In the genomic region with DNA sequence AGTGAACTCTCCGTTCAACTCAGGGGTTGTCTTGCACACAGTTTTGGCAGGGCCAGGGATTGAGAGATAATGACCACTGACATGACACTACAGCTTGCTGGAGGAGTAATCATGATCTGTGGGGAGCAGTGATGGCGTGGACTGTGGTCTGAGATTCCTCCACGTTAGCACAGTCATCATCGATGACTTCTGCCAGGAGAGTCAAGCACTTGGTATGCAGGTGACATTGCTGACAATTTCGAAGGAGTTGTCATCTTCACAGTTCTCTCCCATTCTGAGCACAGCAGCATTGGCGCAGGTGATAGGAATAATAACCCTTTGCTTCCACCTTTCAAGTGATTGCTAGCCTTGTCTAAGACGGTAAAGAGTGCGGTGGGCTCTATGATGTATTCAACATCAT, we compare ENCODE assay signal across 30 cellular contexts.
DNase-seq lines count a peak whose midpoint lies in the region; ATAC-seq, FAIRE-seq and TF ChIP-seq lines count a peak whose summit lies in the region.
"Had no signal": no experiment of that assay in that cellular context is flagged by ENCODE, and none has a peak within 500 bp of the region (broad histone marks: within the 10 kb centered on the region; RNA-seq: fewer than 3 reads in every experiment).

No MANE protein-coding gene starts in this region.

- peaks cover 91% of the 10 kb centered on the region for H3K27me3 ChIP-seq in PC-3 (ENCODE audit: low read length)
- H3K27me3 ChIP-seq: BLaER1 treated with 17β-estradiol and CSF1 and Interleukin-3, amounts not matched to agents 10 nM and 100 nM had no signal

- H3K4me3 ChIP-seq in PC-3 (ENCODE audit: low read length), result no peak overlapping the region
- H3K4me3 ChIP-seq: A549; BLaER1 treated with 17β-estradiol and CSF1 and Interleukin-3, amounts not matched to agents 10 nM and 100 nM; GM23338; HAP-1; SJSA1 had no signal

- no peak overlapping the region for H2AFZ ChIP-seq in PC-3 (ENCODE audit: low read length)
- H2AFZ ChIP-seq: GM23338 had no signal

- H3K4me3 Mint-ChIP-seq in memory B cell, result peak overlapping the region; percentile 41
- H3K4me3 Mint-ChIP-seq: GM23338, HFFc6, T-cell had no signal

- CTCF ChIA-PET in PC-3 (lab: Charles Lee), result no interaction called here

- no peak for TF ChIP-seq CTCF in PC-3 (conservative IDR thresholded peaks at IDR 0.05; ENCODE audit: low read depth, low read length)

- no peak overlapping the region for H3K27ac ChIP-seq in PC-3 (ENCODE audit: low read length)
- H3K27ac ChIP-seq: A549; BLaER1 treated with 17β-estradiol and CSF1 and Interleukin-3, amounts not matched to agents 10 nM and 100 nM; SJSA1 had no signal

- POLR2A ChIA-PET in PC-3 (lab: Charles Lee; ENCODE audit: unreplicated experiment), result no interaction called here

- H3F3A ChIP-seq in PC-3 (ENCODE audit: low read length, unreplicated experiment), result no peaks in the 10 kb centered on the region

- no peaks in the 10 kb centered on the region for H3K79me2 ChIP-seq in PC-3 (ENCODE audit: low read length)

- peaks cover 11% of the 10 kb centered on the region for H3K4me1 Mint-ChIP-seq in memory B cell
- H3K4me1 Mint-ChIP-seq: GM23338 had no signal

- peaks cover 12% of the 10 kb centered on the region for H3K36me3 Mint-ChIP-seq in memory B cell
- H3K36me3 Mint-ChIP-seq: CD4-positive, alpha-beta memory T cell had no signal

- H3K4me2 ChIP-seq in PC-3 (ENCODE audit: low read length), result no peak overlapping the region
- H3K4me2 ChIP-seq: A549, GM23338 had no signal

- no peaks in the 10 kb centered on the region for H3K27me3 Mint-ChIP-seq in memory B cell
- H3K27me3 Mint-ChIP-seq: CD4-positive, alpha-beta memory T cell had no signal

- no peak for TF ChIP-seq POLR2A in GM12892 (IDR thresholded peaks at IDR 0.05; ENCODE audit: low read depth, low read length)

- ATAC-seq in GM21717 (IDR thresholded peaks at IDR 0.05; ENCODE audit: unreplicated experiment), result peak; percentile 3
- no peak for ATAC-seq in PC-3
- ATAC-seq in memory B cell (ENCODE audit: low read depth), result no peak
- ATAC-seq: A549, GM23338, T-cell had no signal

- no TSS peak for BruUV-seq in PC-3 (replicated peaks; lab: Mats Ljungman, UMichigan)

- FAIRE-seq in GM12892 (lab: Jason Lieb, UNC), result peak; percentile 70
- FAIRE-seq in HTR-8/SVneo (lab: Jason Lieb, UNC), result no peak
- FAIRE-seq: A549 had no signal

- intact Hi-C loops in PC-3 (cut with micrococcal nuclease), result no loop called here

- H3K9me2 ChIP-seq in PC-3 (replicated peaks; ENCODE audit: low read length), result no peaks in the 10 kb centered on the region

- H3K27ac Mint-ChIP-seq in memory B cell, result peak overlapping the region; percentile 55
- H3K27ac Mint-ChIP-seq: GM23338, HFFc6, T-cell had no signal

- H3K9me3 ChIP-seq in PC-3 (ENCODE audit: low read length), result no peaks in the 10 kb centered on the region
- H3K9me3 ChIP-seq: A549; BLaER1 treated with 17β-estradiol and CSF1 and Interleukin-3, amounts not matched to agents 10 nM and 100 nM; HAP-1; SJSA1 had no signal

- H3K9ac ChIP-seq in PC-3 (ENCODE audit: low read length), result no peak overlapping the region
- H3K9ac ChIP-seq: BLaER1 treated with 17β-estradiol and CSF1 and Interleukin-3, amounts not matched to agents 10 nM and 100 nM had no signal

- no peaks in the 10 kb centered on the region for H4K20me1 ChIP-seq in PC-3 (ENCODE audit: low read length)
- H4K20me1 ChIP-seq: BLaER1 treated with 17β-estradiol and CSF1 and Interleukin-3, amounts not matched to agents 10 nM and 100 nM had no signal

- H3K9me3 Mint-ChIP-seq in memory B cell, result peaks cover 3% of the 10 kb centered on the region
- H3K9me3 Mint-ChIP-seq: GM23338, HFFc6 had no signal

- DNase-seq in GM12892 (ENCODE audit: insufficient read length) (no peak), PC-3 (peak; percentile 9), memory B cell (ENCODE audit: low spot score in 2 of 2) (no peak), C1 segment of cervical spinal cord (lab: John Stamatoyannopoulos, UW) (no peak), germinal center (ENCODE audit: low spot score) (no peak), mucosa of gallbladder (ENCODE audit: low spot score) (no peak), HTR-8/SVneo (ENCODE audit: insufficient read length, low spot score) (no peak)
- DNase-seq: AML-193; CD4-positive, alpha-beta memory T cell; COR-L47; DMS53; HFFc6; IMR-90; KG1; NCI-H1105 treated with DMSO at 0.1 percent for 48 hours; NCI-H146; NCI-H1930; NCI-H2107; NCI-H446; NCI-H524 treated with DMSO at 0.1 percent for 48 hours; NCI-H774; NK-92 treated with Interleukin-12 subunit alpha and Interleukin-12 subunit beta, amount 100 ng/mL, for 24 hours; Right ventricle myocardium superior; T-cell had no signal

- no peaks in the 10 kb centered on the region for H3K4me1 ChIP-seq in PC-3 (ENCODE audit: insufficient read depth, low read length)
- H3K4me1 ChIP-seq: A549; BLaER1 treated with 17β-estradiol and CSF1 and Interleukin-3, amounts not matched to agents 10 nM and 100 nM; HAP-1; SJSA1 had no signal

- H3K36me3 ChIP-seq in PC-3 (ENCODE audit: low read depth, low read length), result no peaks in the 10 kb centered on the region
- H3K36me3 ChIP-seq: BLaER1 treated with 17β-estradiol and CSF1 and Interleukin-3, amounts not matched to agents 10 nM and 100 nM; HAP-1; SJSA1 had no signal
